19 cellular contexts compared by ENCODE assay signal in the genomic region with DNA sequence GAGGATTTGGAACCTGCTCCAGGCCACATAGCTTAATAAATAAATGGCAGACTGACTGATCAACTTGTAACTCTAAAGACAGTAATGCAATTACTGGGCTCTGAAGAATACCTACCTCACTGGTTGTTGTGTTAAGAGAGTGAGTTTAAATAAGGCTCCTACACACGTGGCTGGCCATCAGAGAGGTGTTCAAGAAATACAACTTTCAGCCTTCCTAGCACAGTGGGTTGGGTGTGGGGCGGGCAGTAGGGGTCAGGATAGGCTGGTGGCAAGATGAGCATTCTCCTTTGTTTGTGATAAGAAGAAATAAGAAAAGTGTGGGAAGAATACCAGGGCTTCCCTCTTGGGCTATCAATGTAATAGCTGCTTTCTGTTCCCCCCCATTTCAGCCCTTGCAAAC.
DNase-seq lines count a peak whose midpoint lies in the region; ATAC-seq and TF ChIP-seq lines count a peak whose summit lies in the region.
"Had no signal": no experiment of that assay in that cellular context is flagged by ENCODE, and none has a peak within 500 bp of the region (broad histone marks: within the 10 kb centered on the region; RNA-seq: fewer than 3 reads in every experiment).

No MANE protein-coding gene starts in this region.

- no peak for TF ChIP-seq CTCF in thyroid gland (IDR thresholded peaks at IDR 0.05)

- H3K27ac ChIP-seq in BLaER1 treated with 17β-estradiol and CSF1 and Interleukin-3, amounts not matched to agents 10 nM and 100 nM, result peak overlapping the region in 3 of 11 experiments; percentile 0 to 37 (median 14); a peak in 3 of 22 replicates
- peak overlapping the region; percentile 75 for H3K27ac ChIP-seq in SK-N-MC
- peak overlapping the region in 1 of 3 donors; percentile 8 for H3K27ac ChIP-seq in thyroid gland
- H3K27ac ChIP-seq: C4-2B had no signal

- TF ChIP-seq POLR2A in thyroid gland (IDR thresholded peaks at IDR 0.05), result no peak

- WGBS in thyroid gland, 2 donors, result 14 to 33% methylated on average over 2 of the region's 2 CpGs

- H3K4me3 ChIP-seq in BLaER1 treated with 17β-estradiol and CSF1 and Interleukin-3, amounts not matched to agents 10 nM and 100 nM, result no peak overlapping the region
- no peak overlapping the region for H3K4me3 ChIP-seq in SK-N-MC
- no peak overlapping the region for H3K4me3 ChIP-seq in thyroid gland (replicated peaks in 1 of 3)
- H3K4me3 ChIP-seq: HAP-1 had no signal

- H3K4me1 ChIP-seq in BLaER1 treated with 17β-estradiol and CSF1 and Interleukin-3, amounts not matched to agents 10 nM and 100 nM, result peaks cover 38 to 80% (median 71%) of the 10 kb centered on the region in 10 experiments
- peaks cover 3 to 14% of the 10 kb centered on the region in 2 donors for H3K4me1 ChIP-seq in thyroid gland
- H3K4me1 ChIP-seq: BE2C, HAP-1 had no signal

- H3K9me3 ChIP-seq in BLaER1 treated with 17β-estradiol and CSF1 and Interleukin-3, amounts not matched to agents 10 nM and 100 nM (replicated peaks in 1 of 11), result peaks cover 0 to 6% (median 0%) of the 10 kb centered on the region in 11 experiments; a peak in 3 of 22 replicates
- H3K9me3 ChIP-seq in SK-N-MC (ENCODE audit: low read depth, low read length) (no peaks in the 10 kb centered on the region), thyroid gland (no peaks in the 10 kb centered on the region)
- H3K9me3 ChIP-seq: BE2C, Caco-2, HAP-1 had no signal

- intact Hi-C loops in thyroid gland (cut with DNase I), result no loop called here

- ATAC-seq in HG02588 (IDR thresholded peaks at IDR 0.05; ENCODE audit: unreplicated experiment), result no peak
- ATAC-seq: CD8-positive, alpha-beta T cell had no signal

- H3K27me3 ChIP-seq in BLaER1 treated with 17β-estradiol and CSF1 and Interleukin-3, amounts not matched to agents 10 nM and 100 nM, result no peaks in the 10 kb centered on the region
- no peaks in the 10 kb centered on the region for H3K27me3 ChIP-seq in thyroid gland
- H3K27me3 ChIP-seq: BE2C had no signal

- no peaks in the 10 kb centered on the region for H4K20me1 ChIP-seq in BLaER1 treated with 17β-estradiol and CSF1 and Interleukin-3, amounts not matched to agents 10 nM and 100 nM

- H3K9ac ChIP-seq in BLaER1 treated with 17β-estradiol and CSF1 and Interleukin-3, amounts not matched to agents 10 nM and 100 nM, result no peak overlapping the region
- H3K9ac ChIP-seq in SK-N-MC (ENCODE audit: insufficient read length), result no peak overlapping the region

- DNase-seq in SK-N-MC (ENCODE audit: low read depth, low spot score) (no peak), thyroid gland (peak; percentile 59)
- DNase-seq in stimulated activated CD4-positive, alpha-beta T cell treated with anti-CD3 and anti-CD28 coated beads, Interleukin-4, amount 100 ng/mL, for 1 hour, result no peak
- DNase-seq in central memory CD4-positive, alpha-beta T cell, result no peak
- DNase-seq: AML-193; BE2C; Caco-2; CD4-positive, CD25-positive, alpha-beta regulatory T cell; CD8-positive, alpha-beta T cell; DMS 273 treated with DMSO at 0.1 percent for 48 hours; DMS79; EL; GDM1; GOT3; HFFc6 had no signal

- peak overlapping the region in 7 of 11 experiments; percentile 41 to 52 (median 43); a peak in 10 of 22 replicates for H3K4me2 ChIP-seq in BLaER1 treated with 17β-estradiol and CSF1 and Interleukin-3, amounts not matched to agents 10 nM and 100 nM

- H3K36me3 ChIP-seq in BLaER1 treated with 17β-estradiol and CSF1 and Interleukin-3, amounts not matched to agents 10 nM and 100 nM, result no peaks in the 10 kb centered on the region
- H3K36me3 ChIP-seq in SK-N-MC (ENCODE audit: insufficient read depth, low read length) (no peaks in the 10 kb centered on the region), thyroid gland (no peaks in the 10 kb centered on the region)
- H3K36me3 ChIP-seq: BE2C, HAP-1 had no signal

Comparison
In these comparisons a context has a peak if more than half of its experiments do, and no peak if none do; other contexts are left out.
1. DNase-seq: peak in thyroid gland (2 of 2); none in SK-N-MC (single experiment), stimulated activated CD4-positive, alpha-beta T cell treated with anti-CD3 and anti-CD28 coated beads, Interleukin-4, amount 100 ng/mL, for 1 hour (single experiment) and central memory CD4-positive, alpha-beta T cell (single experiment).